14 cellular contexts compared by ENCODE assay signal in the genomic region with DNA sequence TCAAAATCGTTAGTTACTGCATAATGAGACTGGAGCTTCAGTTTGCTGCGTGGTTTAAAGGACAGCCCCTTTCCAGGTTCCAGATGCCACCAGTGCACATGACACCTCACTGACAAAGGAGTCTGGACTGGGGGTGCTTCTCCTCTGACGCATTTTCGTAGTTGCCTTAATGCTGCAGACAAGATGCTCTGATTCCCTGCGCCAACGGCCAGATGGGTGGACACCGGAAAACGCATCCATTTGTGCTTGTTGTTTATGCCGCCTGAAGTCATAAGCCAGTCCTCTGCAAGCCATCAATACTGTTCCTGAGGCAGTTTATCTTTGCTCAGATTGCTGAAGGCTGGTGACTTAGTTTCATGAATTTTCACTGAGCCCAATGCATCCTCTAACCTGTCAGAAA. TPM values are rescaled to one million over a fixed set of nuclear protein-coding genes. Genes with fewer than 3 reads are reported as not detected.
"Had no signal": no experiment of that assay in that cellular context is flagged by ENCODE, and none has a peak within 500 bp of the region (broad histone marks: within the 10 kb centered on the region; RNA-seq: fewer than 3 reads in every experiment).

No MANE protein-coding gene starts in this region.

- H3K4me3 ChIP-seq: ascending aorta, heart right ventricle, ovary, skin epidermis had no signal

- H3K27me3 ChIP-seq: ascending aorta, foreskin keratinocyte, ovary had no signal

- H3K9me3 ChIP-seq: ascending aorta, heart right ventricle, ovary had no signal

- DNase-seq: activated effector memory CD4-positive, alpha-beta T cell treated with anti-CD3 and anti-CD28 coated beads, Interleukin-2, amount 50 U/mL, for 16 hours; activated T-cell treated with anti-CD3 and anti-CD28 coated beads for 4 hours; foreskin keratinocyte; heart right ventricle; islet precursor cell; left ventricle myocardium superior; ovary; substantia nigra; trophoblast cell had no signal

- H3K27ac ChIP-seq: ascending aorta, foreskin keratinocyte, ovary, skin epidermis, VCaP had no signal

- H3K4me3 Mint-ChIP-seq: neural crest cell had no signal

- H3K9me3 Mint-ChIP-seq: neural crest cell had no signal

- H3K4me1 ChIP-seq: foreskin keratinocyte had no signal

- H3K36me3 ChIP-seq: ovary had no signal

- FAIRE-seq: colon had no signal

- ATAC-seq: foreskin keratinocyte had no signal

RNA-seq across cellular contexts. Expression of gene C16orf95, which starts 50.4 kb away (rescaled TPM):
- total RNA-seq: ascending aorta had no signal
